In genomic region chr4:161555689-161556660, GRCh38 we compare ENCODE assay signal across 11 cellular contexts.
A peak's percentile ranks its signal among the peaks of the same experiment; 100 is the strongest.
DNase-seq lines count a peak whose midpoint lies in the region; ATAC-seq and TF ChIP-seq lines count a peak whose summit lies in the region.
"Had no signal": no experiment of that assay in that cellular context is flagged by ENCODE, and none has a peak within 500 bp of the region (broad histone marks: within the 10 kb centered on the region; RNA-seq: fewer than 3 reads in every experiment).

No MANE protein-coding gene starts in this region.

- H3K27me3 ChIP-seq in foreskin keratinocyte (no peaks in the 10 kb centered on the region), gastroesophageal sphincter (no peaks in the 10 kb centered on the region)

- ATAC-seq in GM18511 (IDR thresholded peaks at IDR 0.05; ENCODE audit: unreplicated experiment) (peak; percentile 82), HG02623 (IDR thresholded peaks at IDR 0.05; ENCODE audit: unreplicated experiment) (peak; percentile 84), foreskin keratinocyte (peak; percentile 89), GM21576 (IDR thresholded peaks at IDR 0.05; ENCODE audit: unreplicated experiment) (no peak), GM21381 (IDR thresholded peaks at IDR 0.05; ENCODE audit: unreplicated experiment) (no peak), gastroesophageal sphincter (no peak)
- ATAC-seq: K562 had no signal

- peaks cover 26% of the 10 kb centered on the region for H3K4me1 ChIP-seq in foreskin keratinocyte
- no peaks in the 10 kb centered on the region for H3K4me1 ChIP-seq in gastroesophageal sphincter
- H3K4me1 ChIP-seq: left ventricle myocardium inferior had no signal

- DNase-seq in MV-4-11 (lab: John Stamatoyannopoulos, UW): peak; percentile 21
- DNase-seq in foreskin keratinocyte: peak; percentile 44 to 70
- no peak for DNase-seq in AG20443 (ENCODE audit: low spot score)
- DNase-seq: left ventricle myocardium inferior; stimulated activated CD4-positive, alpha-beta T cell treated with anti-CD3 and anti-CD28 coated beads, Interleukin-1b, Interleukin-23, amount 100 ng/mL, for 48 hours had no signal

- no peak for TF ChIP-seq EP300 in gastroesophageal sphincter (IDR thresholded peaks at IDR 0.05)

- 58 to 85% methylated on average over 5 of the region's 5 CpGs for WGBS in gastroesophageal sphincter (ENCODE audit: low coverage in 1 of 2), 2 donors

- H3K4me3 ChIP-seq in gastroesophageal sphincter: no peak overlapping the region
- H3K4me3 ChIP-seq: K562, left ventricle myocardium inferior had no signal

- peak overlapping the region; percentile 82 for H3K27ac ChIP-seq in foreskin keratinocyte
- H3K27ac ChIP-seq in gastroesophageal sphincter: no peak overlapping the region
- H3K27ac ChIP-seq: left ventricle myocardium inferior had no signal

- H3K9me3 ChIP-seq in gastroesophageal sphincter: no peaks in the 10 kb centered on the region
- H3K9me3 ChIP-seq: left ventricle myocardium inferior had no signal

- no peak for TF ChIP-seq POLR2A in gastroesophageal sphincter (IDR thresholded peaks at IDR 0.05)

- TF ChIP-seq CTCF in foreskin keratinocyte (conservative IDR thresholded peaks at IDR 0.05): no peak
- TF ChIP-seq CTCF in gastroesophageal sphincter (IDR thresholded peaks at IDR 0.05): no peak

- H3K36me3 ChIP-seq in gastroesophageal sphincter: no peaks in the 10 kb centered on the region
- H3K36me3 ChIP-seq: left ventricle myocardium inferior had no signal

Comparison
In these comparisons a context has a peak if more than half of its experiments do, and no peak if none do; other contexts are left out.
1. ATAC-seq: peak in GM18511 (single experiment), HG02623 (single experiment) and foreskin keratinocyte (single experiment); none in GM21576 (single experiment), GM21381 (single experiment) and gastroesophageal sphincter (single experiment).